In the genomic region with DNA sequence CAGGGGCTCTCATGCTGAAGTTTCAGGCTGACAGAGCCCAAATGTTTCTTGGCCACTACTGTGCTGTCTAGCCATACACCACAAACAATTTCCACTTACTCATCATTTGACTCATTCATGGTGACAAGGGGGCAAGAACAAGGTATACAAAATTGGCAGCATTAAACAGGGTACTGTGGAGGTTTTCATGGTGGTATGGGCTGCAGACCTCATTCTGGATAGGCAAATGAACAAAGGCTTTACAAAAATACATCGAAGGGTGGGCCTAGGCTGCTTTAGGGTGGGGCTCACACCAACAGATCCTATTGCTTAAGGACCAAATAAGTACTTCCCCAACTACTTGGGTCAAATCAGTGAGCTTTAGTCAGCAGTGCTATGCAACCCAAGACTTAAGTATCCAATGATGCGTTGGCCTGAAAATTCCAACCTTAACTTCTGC, we compare ENCODE assay signal across 8 cellular contexts. TPM values are rescaled to one million over a fixed set of nuclear protein-coding genes. Genes with fewer than 3 reads are reported as not detected.
DNase-seq lines count a peak whose midpoint lies in the region; ATAC-seq lines count a peak whose summit lies in the region.

No MANE protein-coding gene starts in this region.

- H3K79me1 ChIP-seq in mesendoderm (ENCODE audit: low read length) = peaks cover 22% of the 10 kb centered on the region

- no peaks in the 10 kb centered on the region for H3K27me3 ChIP-seq in mesendoderm (ENCODE audit: insufficient read depth, low read length, poor library complexity)

- WGBS in mesendoderm (ENCODE audit: extremely low coverage, insufficient coverage, low lambda C conversion rate) = no CpG with 5 or more reads among the region's 2 CpGs

- no peak overlapping the region for H4K5ac ChIP-seq in mesendoderm (ENCODE audit: low read length)

- H3K27ac ChIP-seq in mesendoderm (ENCODE audit: low read depth, low read length) = no peak overlapping the region

- peaks cover 75% of the 10 kb centered on the region for H3K4me1 Mint-ChIP-seq in activated CD8-positive, alpha-beta T cell treated with anti-CD3 and anti-CD28 coated beads, Interleukin-2, amount 10 ng/mL, durations not matched to agents 7 days and 5 days (ENCODE audit: low read depth)

- no peak overlapping the region for H3K4me3 ChIP-seq in mesendoderm (ENCODE audit: low read length)

- no peaks in the 10 kb centered on the region for H3K27me3 Mint-ChIP-seq in activated CD8-positive, alpha-beta T cell treated with anti-CD3 and anti-CD28 coated beads, Interleukin-2, amount 10 ng/mL, durations not matched to agents 7 days and 5 days (ENCODE audit: low read depth)

- H3K27ac Mint-ChIP-seq in activated CD8-positive, alpha-beta T cell treated with anti-CD3 and anti-CD28 coated beads, Interleukin-2, amount 10 ng/mL, durations not matched to agents 7 days and 5 days = peak overlapping the region; percentile 32

- H3K36me3 ChIP-seq in mesendoderm (ENCODE audit: control insufficient read depth, insufficient read depth, low read length) = no peaks in the 10 kb centered on the region

- H3K56ac ChIP-seq in mesendoderm (ENCODE audit: low read length) = no peak overlapping the region

- no peak overlapping the region for H3K4me2 ChIP-seq in mesendoderm (ENCODE audit: low read length)

- peak; percentile 91 for ATAC-seq in HG03060 (IDR thresholded peaks at IDR 0.05; ENCODE audit: low read depth, unreplicated experiment)
- ATAC-seq in activated CD8-positive, alpha-beta T cell treated with anti-CD3 and anti-CD28 coated beads, Interleukin-2, amount 10 ng/mL, durations not matched to agents 7 days and 5 days = peak; percentile 77

- no peak overlapping the region for H3K4me3 Mint-ChIP-seq in activated CD8-positive, alpha-beta T cell treated with anti-CD3 and anti-CD28 coated beads, Interleukin-2, amount 10 ng/mL, durations not matched to agents 7 days and 5 days

- H3K4me1 ChIP-seq in mesendoderm (ENCODE audit: control insufficient read depth, low read depth, low read length) = no peaks in the 10 kb centered on the region

- H4K8ac ChIP-seq in mesendoderm (ENCODE audit: low read depth, low read length) = no peak overlapping the region

- H3K9ac ChIP-seq in mesendoderm (ENCODE audit: low read length) = no peak overlapping the region

- H3K18ac ChIP-seq in mesendoderm (ENCODE audit: low read length) = no peak overlapping the region

- H3K36me3 Mint-ChIP-seq in activated CD8-positive, alpha-beta T cell treated with anti-CD3 and anti-CD28 coated beads, Interleukin-2, amount 10 ng/mL, durations not matched to agents 7 days and 5 days (ENCODE audit: low read depth) = peaks cover 78% of the 10 kb centered on the region

- no peak overlapping the region for H2BK5ac ChIP-seq in mesendoderm (ENCODE audit: low read length)

- DNase-seq in activated CD4-positive, alpha-beta T cell treated with anti-CD3 and anti-CD28 coated beads for 48 hours = peak; percentile 44
- no peak for DNase-seq in activated CD4-positive, alpha-beta T cell treated with anti-CD3 and anti-CD28 coated beads, Interleukin-2, amount 50 U/mL, for 1 hour
- peak; percentile 34 for DNase-seq in activated CD8-positive, alpha-beta T cell treated with anti-CD3 and anti-CD28 coated beads, Interleukin-2, amount 10 ng/mL, durations not matched to agents 7 days and 5 days
- peak; percentile 60 for DNase-seq in mesendoderm
- DNase-seq in inferior parietal cortex (ENCODE audit: extremely low spot score) = no peak
- DNase-seq in LoVo (ENCODE audit: low spot score) = no peak
- no peak for DNase-seq in activated effector memory CD4-positive, alpha-beta T cell treated with Interleukin-2 at 50 U/mL for 16 hours

- no peaks in the 10 kb centered on the region for H3K9me3 Mint-ChIP-seq in activated CD8-positive, alpha-beta T cell treated with anti-CD3 and anti-CD28 coated beads, Interleukin-2, amount 10 ng/mL, durations not matched to agents 7 days and 5 days (ENCODE audit: insufficient read depth)

- H3K23ac ChIP-seq in mesendoderm (ENCODE audit: low read length) = no peak overlapping the region

- peaks cover 36% of the 10 kb centered on the region for H3K79me2 ChIP-seq in mesendoderm (ENCODE audit: control insufficient read depth, insufficient read depth, low read length)

- CTCF ChIA-PET in activated CD8-positive, alpha-beta T cell treated with anti-CD3 and anti-CD28 coated beads, Interleukin-2, amount 10 ng/mL, durations not matched to agents 7 days and 5 days (lab: Charles Lee) = interaction anchor here (1.1 to 7.4 kb wide), 5 partner anchors 15 to 73 kb away, joined by 3 to 52 read pairs (median 3); no protein-coding TSS in a partner anchor

- no peak overlapping the region for H2AK5ac ChIP-seq in mesendoderm (ENCODE audit: low read length)

- no peak overlapping the region for H2BK15ac ChIP-seq in mesendoderm (replicated peaks; ENCODE audit: low read depth)

- no peak overlapping the region for H2BK120ac ChIP-seq in mesendoderm (ENCODE audit: low read depth, low read length)

- no peak overlapping the region for H3K4ac ChIP-seq in mesendoderm (ENCODE audit: low read depth, low read length)

- POLR2A ChIA-PET in activated CD8-positive, alpha-beta T cell treated with anti-CD3 and anti-CD28 coated beads, Interleukin-2, amount 10 ng/mL, durations not matched to agents 7 days and 5 days (lab: Charles Lee) = interaction anchor here (1.1 kb wide), 1 partner anchor 56 kb away, joined by 4 read pairs; no protein-coding TSS in a partner anchor

RNA-seq across cellular contexts. Expression of a gene that starts 53.0 kb away (rescaled TPM):
- 10 to 100 TPM; 56.1 to 59.1 TPM for total RNA-seq in activated CD8-positive, alpha-beta T cell treated with anti-CD3 and anti-CD28 coated beads, Interleukin-2, amount 10 ng/mL, durations not matched to agents 7 days and 5 days
- polyA plus RNA-seq in mesendoderm (2013, experiment 1 of 2) = 24.9 TPM
- 27.1 TPM for polyA plus RNA-seq in mesendoderm (2013, experiment 2 of 2)

Comparison
In these comparisons a context has a peak if more than half of its experiments do, and no peak if none do; other contexts are left out.
1. DNase-seq: peak in activated CD4-positive, alpha-beta T cell treated with anti-CD3 and anti-CD28 coated beads for 48 hours (single experiment), activated CD8-positive, alpha-beta T cell treated with anti-CD3 and anti-CD28 coated beads, Interleukin-2, amount 10 ng/mL, durations not matched to agents 7 days and 5 days (single experiment) and mesendoderm (single experiment); none in activated CD4-positive, alpha-beta T cell treated with anti-CD3 and anti-CD28 coated beads, Interleukin-2, amount 50 U/mL, for 1 hour (single experiment), inferior parietal cortex (single experiment), LoVo (single experiment) and activated effector memory CD4-positive, alpha-beta T cell treated with Interleukin-2 at 50 U/mL for 16 hours (single experiment).